10 cellular contexts compared by ENCODE assay signal in the genomic region with DNA sequence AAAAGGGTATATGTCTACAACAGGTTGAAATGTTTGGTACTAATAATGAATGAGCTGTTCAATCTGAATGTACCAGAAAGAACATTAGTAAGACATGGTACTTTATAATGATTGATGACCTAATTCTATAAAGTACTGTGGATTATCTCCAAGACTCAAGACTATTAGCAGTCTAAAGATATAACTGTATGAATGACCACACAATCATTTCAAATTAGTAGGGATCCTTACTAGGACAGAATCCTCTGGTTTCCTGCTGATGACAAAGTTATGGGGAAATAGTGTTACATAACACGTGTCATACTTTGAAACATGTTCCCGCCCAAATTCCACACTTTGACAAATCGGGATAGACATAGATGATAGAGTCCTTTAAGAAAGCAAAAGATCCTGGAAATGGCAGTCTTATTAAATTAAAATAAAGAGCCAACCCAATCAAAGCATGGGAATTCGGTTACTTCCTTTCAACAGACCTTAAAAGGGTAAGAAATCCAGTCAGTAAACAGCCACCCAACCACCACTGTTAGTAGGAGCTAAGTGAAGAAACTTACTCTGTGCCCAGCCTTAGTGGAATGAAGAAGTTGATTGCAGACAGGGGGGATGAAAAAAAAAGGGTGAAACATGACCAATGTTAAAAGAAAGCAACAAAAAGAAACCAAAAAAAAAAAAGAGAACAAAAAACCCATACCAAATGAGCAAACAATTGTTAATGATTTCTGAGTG. TPM values are rescaled to one million over a fixed set of nuclear protein-coding genes. Genes with fewer than 3 reads are reported as not detected.
A peak's percentile ranks its signal among the peaks of the same experiment; 100 is the strongest.
DNase-seq lines count a peak whose midpoint lies in the region; ATAC-seq and TF ChIP-seq lines count a peak whose summit lies in the region.
"Had no signal": no experiment of that assay in that cellular context is flagged by ENCODE, and none has a peak within 500 bp of the region (broad histone marks: within the 10 kb centered on the region; RNA-seq: fewer than 3 reads in every experiment).

No MANE protein-coding gene starts in this region.

- H3K4me1 ChIP-seq in RWPE2 (ENCODE audit: insufficient read depth, poor library complexity, severe bottlenecking) (peaks cover 31% of the 10 kb centered on the region), esophagus muscularis mucosa (peaks cover 35 to 49% (median 45%) of the 10 kb centered on the region in 4 donors), spleen (peaks cover 24 to 57% (median 42%) of the 10 kb centered on the region in 6 donors)

- DNase-seq in activated CD4-positive, alpha-beta T cell treated with anti-CD3 and anti-CD28 coated beads, Interleukin-2, amount 10 ng/mL, durations not matched to agents 7 days and 5 days: no peak
- DNase-seq in activated CD4-positive, alpha-beta T cell treated with anti-CD3 and anti-CD28 coated beads, Interleukin-2, amount 50 U/mL, for 1 hour: no peak
- DNase-seq in RWPE2 (ENCODE audit: low spot score): no peak
- no peak for DNase-seq in esophagus muscularis mucosa (ENCODE audit: extremely low spot score)
- DNase-seq in spleen: no peak
- DNase-seq in SW480 (ENCODE audit: low spot score): no peak
- DNase-seq: left lung, NCI-H187 treated with DMSO at 0.1 percent for 48 hours had no signal

- H3K9me3 ChIP-seq in RWPE2 (ENCODE audit: severe bottlenecking): no peaks in the 10 kb centered on the region
- H3K9me3 ChIP-seq in esophagus muscularis mucosa: no peaks in the 10 kb centered on the region
- no peaks in the 10 kb centered on the region for H3K9me3 ChIP-seq in spleen
- H3K9me3 ChIP-seq: left lung had no signal

- H3K36me3 ChIP-seq in RWPE2 (ENCODE audit: low read depth) (peaks cover 60% of the 10 kb centered on the region), esophagus muscularis mucosa (peaks cover 11 to 35% (median 21%) of the 10 kb centered on the region in 4 donors), spleen (peaks cover 0 to 36% (median 19%) of the 10 kb centered on the region in 6 donors)

- peak; percentile 3; the same call in 1 of the 3 replicates for ATAC-seq in RWPE2 (ENCODE audit: low read depth)
- ATAC-seq in GM21576 (IDR thresholded peaks at IDR 0.05; ENCODE audit: unreplicated experiment): no peak
- no peak for ATAC-seq in GM21786 (IDR thresholded peaks at IDR 0.05; ENCODE audit: unreplicated experiment)
- ATAC-seq: left lung had no signal

- CTCF ChIA-PET in activated CD4-positive, alpha-beta T cell treated with anti-CD3 and anti-CD28 coated beads, Interleukin-2, amount 10 ng/mL, durations not matched to agents 7 days and 5 days (lab: Charles Lee): interaction anchor here (0.6 to 1.2 kb wide), 3 partner anchors 9 to 767 kb away, joined by 3 to 5 read pairs (median 4); no protein-coding TSS in a partner anchor

- H3K27ac ChIP-seq in RWPE2 (ENCODE audit: poor library complexity, severe bottlenecking) (peak overlapping the region; percentile 84), esophagus muscularis mucosa (replicated peaks in 1 of 4) (peak overlapping the region; percentile 53 to 97 (median 76)), spleen (peak overlapping the region in 7 of 8 donors; percentile 18 to 99 (median 42))

- TF ChIP-seq CTCF in RWPE2 (IDR thresholded peaks at IDR 0.05; ENCODE audit: poor library complexity, severe bottlenecking) (no peak), esophagus muscularis mucosa (IDR thresholded peaks at IDR 0.05) (no peak), spleen (IDR thresholded peaks at IDR 0.05 in 8 of 11, conservative IDR thresholded peaks at IDR 0.05 in 3 of 11) (no peak)

- intact Hi-C loops in esophagus muscularis mucosa (cut with DNase I) (no loop called here), spleen (cut with DNase I; ENCODE audit: low total_unique reads) (no loop called here)

- H3K4me3 ChIP-seq in RWPE2 (ENCODE audit: severe bottlenecking) (no peak overlapping the region), esophagus muscularis mucosa (no peak overlapping the region), spleen (no peak overlapping the region)
- H3K4me3 ChIP-seq: left lung had no signal

- H3K9me3 Mint-ChIP-seq in activated CD4-positive, alpha-beta T cell treated with anti-CD3 and anti-CD28 coated beads, Interleukin-2, amount 10 ng/mL, durations not matched to agents 7 days and 5 days: peaks cover 4% of the 10 kb centered on the region

- H3K4me3 Mint-ChIP-seq in activated CD4-positive, alpha-beta T cell treated with anti-CD3 and anti-CD28 coated beads, Interleukin-2, amount 10 ng/mL, durations not matched to agents 7 days and 5 days: peak overlapping the region; percentile 12

- no peaks in the 10 kb centered on the region for H3K27me3 Mint-ChIP-seq in activated CD4-positive, alpha-beta T cell treated with anti-CD3 and anti-CD28 coated beads, Interleukin-2, amount 10 ng/mL, durations not matched to agents 7 days and 5 days

- TF ChIP-seq POLR2A in esophagus muscularis mucosa (IDR thresholded peaks at IDR 0.05; ENCODE audit: low read depth) (no peak), spleen (IDR thresholded peaks at IDR 0.05) (no peak)

- peaks cover 50% of the 10 kb centered on the region for H3K36me3 Mint-ChIP-seq in activated CD4-positive, alpha-beta T cell treated with anti-CD3 and anti-CD28 coated beads, Interleukin-2, amount 10 ng/mL, durations not matched to agents 7 days and 5 days (ENCODE audit: low read depth)

- WGBS in esophagus muscularis mucosa: 60% methylated on average over 4 of the region's 4 CpGs
- whole genome bisulfite sequencing in spleen, 5 donors: 30 to 66% (median 53%) methylated on average over 4 of the region's 4 CpGs

- H3K4me1 Mint-ChIP-seq in activated CD4-positive, alpha-beta T cell treated with anti-CD3 and anti-CD28 coated beads, Interleukin-2, amount 10 ng/mL, durations not matched to agents 7 days and 5 days: peaks cover 45% of the 10 kb centered on the region

- peak overlapping the region; percentile 25 for H3K27ac Mint-ChIP-seq in activated CD4-positive, alpha-beta T cell treated with anti-CD3 and anti-CD28 coated beads, Interleukin-2, amount 10 ng/mL, durations not matched to agents 7 days and 5 days

- no peaks in the 10 kb centered on the region for H3K27me3 ChIP-seq in RWPE2 (ENCODE audit: insufficient read depth, poor library complexity, severe bottlenecking)
- H3K27me3 ChIP-seq in esophagus muscularis mucosa: no peaks in the 10 kb centered on the region
- H3K27me3 ChIP-seq in spleen (replicated peaks in 1 of 7): no peaks in the 10 kb centered on the region
- H3K27me3 ChIP-seq: left lung had no signal

- TF ChIP-seq EP300 in esophagus muscularis mucosa (IDR thresholded peaks at IDR 0.05): no peak

- POLR2A ChIA-PET in activated CD4-positive, alpha-beta T cell treated with anti-CD3 and anti-CD28 coated beads, Interleukin-2, amount 10 ng/mL, durations not matched to agents 7 days and 5 days (lab: Charles Lee): no interaction called here

RNA-seq across cellular contexts. Expression of a gene that starts 2.8 kb away (rescaled TPM):
- 100 to 1,000 TPM; 132 to 145 TPM for total RNA-seq in activated CD4-positive, alpha-beta T cell treated with anti-CD3 and anti-CD28 coated beads, Interleukin-2, amount 10 ng/mL, durations not matched to agents 7 days and 5 days
- total RNA-seq in esophagus muscularis mucosa (100 to 1,000 TPM; 126 to 166 (median 156) TPM), spleen (100 to 1,000 TPM in 4 of 7 donors, 10 to 100 TPM in 3; 77.9 to 131 (median 103) TPM)
- polyA plus RNA-seq in spleen: 100 to 1,000 TPM; 152 to 228 (median 193) TPM

RNA-seq across cellular contexts. Expression of a gene that starts 3.0 kb away (rescaled TPM):
- total RNA-seq in activated CD4-positive, alpha-beta T cell treated with anti-CD3 and anti-CD28 coated beads, Interleukin-2, amount 10 ng/mL, durations not matched to agents 7 days and 5 days: under 1 TPM; 0.87 to 0.99 TPM
- total RNA-seq in esophagus muscularis mucosa: 1 to 10 TPM in 3 of 4 donors, under 1 TPM in 1; 0.98 to 5.0 (median 2.0) TPM
- total RNA-seq in spleen: 1 to 10 TPM in 6 of 7 donors, under 1 TPM in 1; 0.67 to 2.2 (median 1.4) TPM
- polyA plus RNA-seq in spleen: under 1 TPM; 0.35 to 0.74 (median 0.61) TPM

RNA-seq across cellular contexts. Expression of a gene that starts 30.5 kb away (rescaled TPM):
- 10 to 100 TPM; 14.6 to 17.5 TPM for total RNA-seq in activated CD4-positive, alpha-beta T cell treated with anti-CD3 and anti-CD28 coated beads, Interleukin-2, amount 10 ng/mL, durations not matched to agents 7 days and 5 days
- total RNA-seq in esophagus muscularis mucosa: 10 to 100 TPM in 1 of 4 donors, 1 to 10 TPM in 3; 6.2 to 10.4 (median 8.0) TPM
- total RNA-seq in spleen: 10 to 100 TPM in 2 of 7 donors, 1 to 10 TPM in 5; 6.9 to 19.4 (median 8.1) TPM
- 10 to 100 TPM; 10.1 to 17.5 (median 15.9) TPM for polyA plus RNA-seq in spleen

RNA-seq across cellular contexts. Expression of a gene that starts 31.1 kb away (rescaled TPM):
- total RNA-seq in activated CD4-positive, alpha-beta T cell treated with anti-CD3 and anti-CD28 coated beads, Interleukin-2, amount 10 ng/mL, durations not matched to agents 7 days and 5 days: 10 to 100 TPM; 19.0 to 21.2 TPM
- total RNA-seq in esophagus muscularis mucosa (10 to 100 TPM; 18.5 to 39.0 (median 25.9) TPM), spleen (10 to 100 TPM; 12.5 to 29.9 (median 19.8) TPM)
- polyA plus RNA-seq in spleen: 10 to 100 TPM; 11.6 to 21.2 (median 18.7) TPM

RNA-seq across cellular contexts. Expression of a gene that starts 49.0 kb away (rescaled TPM):
- 100 to 1,000 TPM; 390 to 425 TPM for total RNA-seq in activated CD4-positive, alpha-beta T cell treated with anti-CD3 and anti-CD28 coated beads, Interleukin-2, amount 10 ng/mL, durations not matched to agents 7 days and 5 days
- 100 to 1,000 TPM; 227 to 363 (median 257) TPM for total RNA-seq in esophagus muscularis mucosa
- total RNA-seq in spleen: 100 to 1,000 TPM; 301 to 568 (median 353) TPM
- polyA plus RNA-seq in spleen: 100 to 1,000 TPM; 614 to 762 (median 699) TPM
